Comparison of ENCODE assay signal across 1 cellular context in the genomic region with DNA sequence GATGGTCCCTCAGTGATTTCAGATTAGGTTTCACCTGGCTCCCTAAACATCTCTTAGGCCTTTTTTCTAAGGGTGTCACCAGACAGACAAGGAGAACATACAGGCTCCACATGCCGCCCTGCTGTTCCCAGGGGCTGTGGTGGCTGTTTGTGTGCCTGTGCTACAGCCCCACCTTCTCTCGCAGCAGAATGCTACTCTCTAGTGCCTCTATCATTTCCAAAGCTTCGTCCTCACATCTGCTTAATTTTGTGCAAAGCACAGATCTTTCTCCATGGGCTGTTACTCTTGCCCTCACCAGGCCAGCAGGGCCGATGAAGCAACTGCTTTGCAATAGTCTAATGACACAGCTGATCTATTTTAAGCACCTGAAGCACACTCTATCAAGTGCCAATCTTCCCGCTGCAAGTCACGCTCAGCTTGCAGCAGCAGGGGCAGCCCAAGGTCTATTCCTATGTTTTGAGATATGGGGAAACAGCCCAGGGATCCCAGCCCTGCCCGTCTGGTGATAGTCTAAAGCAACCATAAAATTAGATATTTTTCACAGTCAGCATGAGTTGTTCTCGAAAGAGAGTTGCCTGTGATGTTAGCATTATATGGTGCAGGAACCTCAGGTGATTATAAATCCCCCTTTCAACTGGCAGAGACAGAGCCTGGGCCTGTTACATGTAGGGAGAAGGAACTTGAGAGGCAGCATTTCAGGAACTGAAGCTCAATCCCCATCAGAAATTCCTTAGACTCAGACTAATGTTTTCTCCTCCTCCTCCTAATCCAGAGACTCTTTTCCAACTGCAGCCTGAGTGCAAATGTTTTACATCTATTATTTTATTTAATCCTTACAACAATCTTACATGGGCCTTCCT.
TF ChIP-seq lines count a peak whose summit lies in the region.

No MANE protein-coding gene starts in this region.

TF ChIP-seq in K562, 482 proteins besides CTCF, POLR2A, EP300 and RAD21 (continued from another document and continues in another):
- TF ChIP-seq, protein P1, sequence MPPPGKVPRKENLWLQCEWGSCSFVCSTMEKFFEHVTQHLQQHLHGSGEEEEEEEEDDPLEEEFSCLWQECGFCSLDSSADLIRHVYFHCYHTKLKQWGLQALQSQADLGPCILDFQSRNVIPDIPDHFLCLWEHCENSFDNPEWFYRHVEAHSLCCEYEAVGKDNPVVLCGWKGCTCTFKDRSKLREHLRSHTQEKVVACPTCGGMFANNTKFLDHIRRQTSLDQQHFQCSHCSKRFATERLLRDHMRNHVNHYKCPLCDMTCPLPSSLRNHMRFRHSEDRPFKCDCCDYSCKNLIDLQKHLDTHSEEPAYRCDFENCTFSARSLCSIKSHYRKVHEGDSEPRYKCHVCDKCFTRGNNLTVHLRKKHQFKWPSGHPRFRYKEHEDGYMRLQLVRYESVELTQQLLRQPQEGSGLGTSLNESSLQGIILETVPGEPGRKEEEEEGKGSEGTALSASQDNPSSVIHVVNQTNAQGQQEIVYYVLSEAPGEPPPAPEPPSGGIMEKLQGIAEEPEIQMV (tag; conservative IDR thresholded peaks at IDR 0.05; ENCODE audit: low read depth): peak; percentile 53; the same call in 1 of the 2 replicates
- no peak for TF ChIP-seq ESRRB (CRISPR knock-in tag; IDR thresholded peaks at IDR 0.05; ENCODE audit: borderline replicate concordance)
- peak; percentile 75; the same call in 1 of the 2 replicates for TF ChIP-seq SMARCA4 (IDR thresholded peaks at IDR 0.05)
- TF ChIP-seq SAFB2 (IDR thresholded peaks at IDR 0.05; ENCODE audit: borderline replicate concordance, low read depth, low read length, severe bottlenecking): no peak
- TF ChIP-seq ZC3H11A (IDR thresholded peaks at IDR 0.05; ENCODE audit: low read depth, low read length): no peak
- no peak for TF ChIP-seq ZBED1 (IDR thresholded peaks at IDR 0.05)
- TF ChIP-seq NR2F6 (CRISPR knock-in tag; IDR thresholded peaks at IDR 0.05): no peak
- no peak for TF ChIP-seq HIVEP1 (CRISPR knock-in tag; IDR thresholded peaks at IDR 0.05)
- TF ChIP-seq ZBTB5 (IDR thresholded peaks at IDR 0.05): no peak
- TF ChIP-seq HBP1 (CRISPR knock-in tag; IDR thresholded peaks at IDR 0.05): no peak
- TF ChIP-seq, protein P2, sequence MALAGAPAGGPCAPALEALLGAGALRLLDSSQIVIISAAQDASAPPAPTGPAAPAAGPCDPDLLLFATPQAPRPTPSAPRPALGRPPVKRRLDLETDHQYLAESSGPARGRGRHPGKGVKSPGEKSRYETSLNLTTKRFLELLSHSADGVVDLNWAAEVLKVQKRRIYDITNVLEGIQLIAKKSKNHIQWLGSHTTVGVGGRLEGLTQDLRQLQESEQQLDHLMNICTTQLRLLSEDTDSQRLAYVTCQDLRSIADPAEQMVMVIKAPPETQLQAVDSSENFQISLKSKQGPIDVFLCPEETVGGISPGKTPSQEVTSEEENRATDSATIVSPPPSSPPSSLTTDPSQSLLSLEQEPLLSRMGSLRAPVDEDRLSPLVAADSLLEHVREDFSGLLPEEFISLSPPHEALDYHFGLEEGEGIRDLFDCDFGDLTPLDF (CRISPR knock-in tag; IDR thresholded peaks at IDR 0.05): no peak
- TF ChIP-seq MCM5 (IDR thresholded peaks at IDR 0.05; ENCODE audit: low read depth): no peak
- no peak for TF ChIP-seq ZBTB49 (CRISPR knock-in tag; IDR thresholded peaks at IDR 0.05; ENCODE audit: borderline replicate concordance)
- peak; percentile 80 for TF ChIP-seq FOSL1 (tag; conservative IDR thresholded peaks at IDR 0.05)
- TF ChIP-seq GTF2B (IDR thresholded peaks at IDR 0.05; ENCODE audit: extremely low read depth, insufficient read length): no peak
- TF ChIP-seq ZNF695 (CRISPR knock-in tag; IDR thresholded peaks at IDR 0.05): no peak
- no peak for TF ChIP-seq MTA2 (IDR thresholded peaks at IDR 0.05; ENCODE audit: low read depth)
- TF ChIP-seq STAG1 (CRISPR knock-in tag; IDR thresholded peaks at IDR 0.05; ENCODE audit: borderline replicate concordance): no peak
- TF ChIP-seq EZH2 (IDR thresholded peaks at IDR 0.05; ENCODE audit: borderline replicate concordance, low read depth, low read length): no peak
- TF ChIP-seq SP2 (IDR thresholded peaks at IDR 0.05; ENCODE audit: extremely low read depth, low read depth, low read length, poor library complexity, severe bottlenecking): no peak
- peak; percentile 47; the same call in 1 of the 2 replicates for TF ChIP-seq EP400 (IDR thresholded peaks at IDR 0.05)
- no peak for TF ChIP-seq BRD9 (IDR thresholded peaks at IDR 0.05; ENCODE audit: low read depth, partially characterized antibody)
- TF ChIP-seq NELFE (IDR thresholded peaks at IDR 0.05; ENCODE audit: insufficient read depth, insufficient read length): no peak
- TF ChIP-seq, protein P3, sequence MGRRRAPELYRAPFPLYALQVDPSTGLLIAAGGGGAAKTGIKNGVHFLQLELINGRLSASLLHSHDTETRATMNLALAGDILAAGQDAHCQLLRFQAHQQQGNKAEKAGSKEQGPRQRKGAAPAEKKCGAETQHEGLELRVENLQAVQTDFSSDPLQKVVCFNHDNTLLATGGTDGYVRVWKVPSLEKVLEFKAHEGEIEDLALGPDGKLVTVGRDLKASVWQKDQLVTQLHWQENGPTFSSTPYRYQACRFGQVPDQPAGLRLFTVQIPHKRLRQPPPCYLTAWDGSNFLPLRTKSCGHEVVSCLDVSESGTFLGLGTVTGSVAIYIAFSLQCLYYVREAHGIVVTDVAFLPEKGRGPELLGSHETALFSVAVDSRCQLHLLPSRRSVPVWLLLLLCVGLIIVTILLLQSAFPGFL (CRISPR knock-in tag; IDR thresholded peaks at IDR 0.05): no peak
- no peak for TF ChIP-seq NR2C2 (CRISPR knock-in tag; IDR thresholded peaks at IDR 0.05)
- TF ChIP-seq NR2C2 (tag; IDR thresholded peaks at IDR 0.05): peak; percentile 75
- TF ChIP-seq ZNF282 (CRISPR knock-in tag; IDR thresholded peaks at IDR 0.05): no peak
- TF ChIP-seq, protein P4, sequence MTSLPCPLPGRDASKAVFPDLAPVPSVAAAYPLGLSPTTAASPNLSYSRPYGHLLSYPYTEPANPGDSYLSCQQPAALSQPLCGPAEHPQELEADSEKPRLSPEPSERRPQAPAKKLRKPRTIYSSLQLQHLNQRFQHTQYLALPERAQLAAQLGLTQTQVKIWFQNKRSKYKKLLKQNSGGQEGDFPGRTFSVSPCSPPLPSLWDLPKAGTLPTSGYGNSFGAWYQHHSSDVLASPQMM (CRISPR knock-in tag; IDR thresholded peaks at IDR 0.05): no peak
- no peak for TF ChIP-seq XRCC4 (IDR thresholded peaks at IDR 0.05; ENCODE audit: extremely low read depth, insufficient read depth, insufficient read length)
- TF ChIP-seq, protein P5, sequence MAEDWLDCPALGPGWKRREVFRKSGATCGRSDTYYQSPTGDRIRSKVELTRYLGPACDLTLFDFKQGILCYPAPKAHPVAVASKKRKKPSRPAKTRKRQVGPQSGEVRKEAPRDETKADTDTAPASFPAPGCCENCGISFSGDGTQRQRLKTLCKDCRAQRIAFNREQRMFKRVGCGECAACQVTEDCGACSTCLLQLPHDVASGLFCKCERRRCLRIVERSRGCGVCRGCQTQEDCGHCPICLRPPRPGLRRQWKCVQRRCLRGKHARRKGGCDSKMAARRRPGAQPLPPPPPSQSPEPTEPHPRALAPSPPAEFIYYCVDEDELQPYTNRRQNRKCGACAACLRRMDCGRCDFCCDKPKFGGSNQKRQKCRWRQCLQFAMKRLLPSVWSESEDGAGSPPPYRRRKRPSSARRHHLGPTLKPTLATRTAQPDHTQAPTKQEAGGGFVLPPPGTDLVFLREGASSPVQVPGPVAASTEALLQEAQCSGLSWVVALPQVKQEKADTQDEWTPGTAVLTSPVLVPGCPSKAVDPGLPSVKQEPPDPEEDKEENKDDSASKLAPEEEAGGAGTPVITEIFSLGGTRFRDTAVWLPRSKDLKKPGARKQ (CRISPR knock-in tag; IDR thresholded peaks at IDR 0.05): no peak
- TF ChIP-seq GABPA (tag; conservative IDR thresholded peaks at IDR 0.05; ENCODE audit: low read depth): peak; percentile 23; the same call in 1 of the 2 replicates
- TF ChIP-seq KLF10 (CRISPR knock-in tag; IDR thresholded peaks at IDR 0.05): no peak
- no peak for TF ChIP-seq FOXK2 (conservative IDR thresholded peaks at IDR 0.05 in 1 of 2, IDR thresholded peaks at IDR 0.05 in 1 of 2; ENCODE audit: low read depth in 2 of 2)
